Comparison of ENCODE assay signal across 15 cellular contexts in genomic region chr15:75282572-75282971, GRCh38. TPM values are rescaled to one million over a fixed set of nuclear protein-coding genes. Genes with fewer than 3 reads are reported as not detected.
"Had no signal": no experiment of that assay in that cellular context is flagged by ENCODE, and none has a peak within 500 bp of the region (broad histone marks: within the 10 kb centered on the region; RNA-seq: fewer than 3 reads in every experiment).

A gene with protein sequence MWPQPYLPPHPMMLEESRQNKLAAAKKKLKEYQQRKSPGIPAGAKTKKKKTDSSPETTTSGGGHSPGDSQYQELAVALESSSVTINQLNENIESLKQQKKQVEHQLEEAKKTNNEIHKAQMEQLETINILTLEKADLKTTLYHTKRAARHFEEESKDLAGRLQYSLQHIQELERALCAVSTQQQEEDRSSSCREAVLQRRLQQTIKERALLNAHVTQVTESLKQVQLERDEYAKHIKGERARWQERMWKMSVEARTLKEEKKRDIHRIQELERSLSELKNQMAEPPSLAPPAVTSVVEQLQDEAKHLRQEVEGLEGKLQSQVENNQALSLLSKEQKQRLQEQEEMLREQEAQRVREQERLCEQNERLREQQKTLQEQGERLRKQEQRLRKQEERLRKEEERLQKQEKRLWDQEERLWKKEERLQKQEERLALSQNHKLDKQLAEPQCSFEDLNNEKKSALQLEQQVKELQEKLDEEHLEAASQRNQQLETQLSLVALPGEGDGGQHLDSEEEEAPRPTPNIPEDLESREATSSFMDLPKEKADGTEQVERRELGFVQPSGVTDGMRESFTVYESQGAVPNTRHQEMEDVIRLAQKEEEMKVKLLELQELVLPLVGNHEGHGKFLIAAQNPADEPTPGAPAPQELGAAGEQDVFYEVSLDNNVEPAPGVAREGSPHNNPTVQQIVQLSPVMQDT (plus strand): TSS chr15:75282835. CDS start chr15:75282876, 41 bp downstream.

RNA-seq across cellular contexts. Expression of the gene that starts here (rescaled TPM):
- total RNA-seq: activated naive CD4-positive, alpha-beta T cell treated with anti-CD3 and anti-CD28 coated beads for 36 hours; activated naive CD8-positive, alpha-beta T cell treated with anti-CD3 and anti-CD28 coated beads for 36 hours; activated naive CD8-positive, alpha-beta T cell treated with anti-CD3 and anti-CD28 coated beads, Interleukin-2, amount 10 ng/mL, durations not matched to agents 7 days and 5 days; activated T-cell treated with anti-CD3 and anti-CD28 coated beads, Interleukin-2, amount 50 U/mL, for 4 hours; activated T-helper 1 cell treated with anti-CD3 and anti-CD28 coated beads, Interleukin-12 subunit alpha, Interleukin-12 subunit beta, Interleukin-2, Interleukin-4 antibody, amounts not matched to agents 30 ng/mL and 10 ng/mL and 1 ng/mL, durations not matched to agents 14 hours and 24 hours and 36 hours; activated T-helper 2 cell treated with anti-CD3 and anti-CD28 coated beads, Interferon-gamma antibody, Interleukin-2, Interleukin-4, amounts not matched to agents 10 μg/mL and 5 μg/mL and 100 μg/mL, durations not matched to agents 14 hours and 24 hours and 36 hours; ascending aorta; astrocyte; body of pancreas; bronchial epithelial cell; cardiac septum; cerebellum; chondrocyte had no signal
- polyA plus RNA-seq: adipose tissue, cardiac muscle cell had no signal
